Comparison of ENCODE assay signal across 3 cellular contexts in genomic region chr6:13597073-13597472, GRCh38.
"Had no signal": no experiment of that assay in that cellular context is flagged by ENCODE, and none has a peak within 500 bp of the region (broad histone marks: within the 10 kb centered on the region; RNA-seq: fewer than 3 reads in every experiment).

No MANE protein-coding gene starts in this region.

- H3K4me3 ChIP-seq: GM12878 had no signal

- DNase-seq: GDM1, GF-D8 had no signal

- ATAC-seq: GM12878 had no signal
